In genomic region chr1:6127587-6128163, GRCh38 we compare ENCODE assay signal across 8 cellular contexts. TPM values are rescaled to one million over a fixed set of nuclear protein-coding genes. Genes with fewer than 3 reads are reported as not detected.
A peak's percentile ranks its signal among the peaks of the same experiment; 100 is the strongest.
DNase-seq lines count a peak whose midpoint lies in the region; ATAC-seq and TF ChIP-seq lines count a peak whose summit lies in the region.

No MANE protein-coding gene starts in this region.

- no peak overlapping the region for H3K27ac Mint-ChIP-seq in CD4-positive, alpha-beta T cell

- no peaks in the 10 kb centered on the region for H3K9me3 Mint-ChIP-seq in CD4-positive, alpha-beta T cell

- H3K9me3 ChIP-seq in CD4-positive, alpha-beta T cell (ENCODE audit: control insufficient read depth, low read length), result no peaks in the 10 kb centered on the region

- POLR2A ChIA-PET in CD4-positive, alpha-beta T cell (lab: Charles Lee), result no interaction called here

- CTCF ChIA-PET in CD4-positive, alpha-beta T cell (lab: Charles Lee), result no interaction called here

- DNase-seq in CD4-positive, alpha-beta T cell, result peak; percentile 52 to 75 (median 62)
- DNase-seq in NCI-H1092 treated with DMSO at 0.1 percent for 48 hours (lab: John Stamatoyannopoulos, UW), result peak; percentile 92
- peak; percentile 56 to 62 for DNase-seq in activated CD4-positive, alpha-beta T cell treated with anti-CD3 and anti-CD28 coated beads, Interleukin-2, amount 50 U/mL, for 4 hours
- peak; percentile 93 for DNase-seq in ecto neural progenitor cell (ENCODE audit: low spot score)
- peak; percentile 85 for DNase-seq in mucosa of gallbladder (ENCODE audit: low spot score)
- DNase-seq in stimulated activated CD8-positive, alpha-beta memory T cell treated with anti-CD3 and anti-CD28 coated beads, Interleukin-4, amount 100 ng/mL, for 48 hours, result peak; percentile 86
- no peak for DNase-seq in GM19240 (ENCODE audit: insufficient read length, low spot score)
- no peak for DNase-seq in NK-92 (lab: John Stamatoyannopoulos, UW; ENCODE audit: unreplicated experiment)

- intact Hi-C loops in CD4-positive, alpha-beta T cell (cut with DNase I, micrococcal nuclease), result no loop called here

- H3K4me1 Mint-ChIP-seq in CD4-positive, alpha-beta T cell (ENCODE audit: low read depth), result peaks cover 5% of the 10 kb centered on the region

- peak; percentile 96 for ATAC-seq in CD4-positive, alpha-beta T cell (ENCODE audit: poor library complexity)

- H3K27me3 Mint-ChIP-seq in CD4-positive, alpha-beta T cell, result peaks cover 4% of the 10 kb centered on the region

- H3K27me3 ChIP-seq in CD4-positive, alpha-beta T cell (ENCODE audit: control insufficient read depth, insufficient read depth, low read length), result no peaks in the 10 kb centered on the region

- H3K27ac ChIP-seq in CD4-positive, alpha-beta T cell (ENCODE audit: low read depth, low read length), result no peak overlapping the region

- H3K36me3 Mint-ChIP-seq in CD4-positive, alpha-beta T cell (ENCODE audit: low read depth), result no peaks in the 10 kb centered on the region

- TF ChIP-seq CTCF in CD4-positive, alpha-beta T cell (IDR thresholded peaks at IDR 0.05), result no peak

- H3K4me3 Mint-ChIP-seq in CD4-positive, alpha-beta T cell, result no peak overlapping the region

RNA-seq across cellular contexts. Expression of gene CHD5, which starts 52.4 kb away (rescaled TPM):
- under 1 TPM; 0.25 to 0.34 TPM for total RNA-seq in CD4-positive, alpha-beta T cell
- 0.23 TPM for total RNA-seq in mucosa of gallbladder

Comparison
In these comparisons a context has a peak if more than half of its experiments do, and no peak if none do; other contexts are left out.
1. DNase-seq: peak in CD4-positive, alpha-beta T cell (10 of 10), NCI-H1092 treated with DMSO at 0.1 percent for 48 hours (single experiment), activated CD4-positive, alpha-beta T cell treated with anti-CD3 and anti-CD28 coated beads, Interleukin-2, amount 50 U/mL, for 4 hours (2 of 2), ecto neural progenitor cell (single experiment), mucosa of gallbladder (single experiment) and stimulated activated CD8-positive, alpha-beta memory T cell treated with anti-CD3 and anti-CD28 coated beads, Interleukin-4, amount 100 ng/mL, for 48 hours (single experiment); none in GM19240 (single experiment) and NK-92 (single experiment).